ENCODE assay signal across 8 cellular contexts in the genomic region with DNA sequence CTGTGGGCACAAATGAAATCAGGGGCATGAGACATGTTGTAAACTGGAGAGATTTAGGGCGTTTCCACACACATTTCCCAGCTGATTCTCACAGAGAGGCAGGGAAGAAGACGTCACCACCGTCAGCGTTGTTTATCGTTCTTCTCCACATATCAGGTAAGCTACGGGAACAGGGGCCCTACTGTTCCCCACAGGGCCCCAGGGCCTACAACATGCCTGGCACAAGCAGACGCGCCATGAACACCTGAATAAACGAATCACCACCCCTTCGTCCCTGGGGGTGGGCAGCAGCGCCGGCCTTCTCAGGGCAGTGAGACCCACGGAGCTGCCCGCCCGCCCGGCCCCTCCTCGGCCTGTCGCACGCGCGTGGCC. TPM values are rescaled to one million over a fixed set of nuclear protein-coding genes. Genes with fewer than 3 reads are reported as not detected.
DNase-seq lines count a peak whose midpoint lies in the region; ATAC-seq and TF ChIP-seq lines count a peak whose summit lies in the region.

No MANE protein-coding gene starts in this region.

- H3K4me3 Mint-ChIP-seq in glutamatergic neuron (ENCODE audit: unreplicated experiment): peak overlapping the region; percentile 92

- H3K36me3 ChIP-seq in GM06990 (ENCODE audit: control insufficient read depth, insufficient read depth, low read length): no peaks in the 10 kb centered on the region

- no peaks in the 10 kb centered on the region for H3K4me1 Mint-ChIP-seq in glutamatergic neuron (ENCODE audit: low read depth, unreplicated experiment)

- no peaks in the 10 kb centered on the region for H3K9me3 Mint-ChIP-seq in glutamatergic neuron (ENCODE audit: unreplicated experiment)

- H3K27me3 Mint-ChIP-seq in glutamatergic neuron (ENCODE audit: unreplicated experiment): no peaks in the 10 kb centered on the region

- no peak overlapping the region for H3K27ac Mint-ChIP-seq in glutamatergic neuron (ENCODE audit: unreplicated experiment)

- H3K4me3 ChIP-seq in GM06990 (replicated peaks; ENCODE audit: low read depth, low read length): peak overlapping the region; percentile 81
- peak overlapping the region; percentile 81 for H3K4me3 ChIP-seq in retinal pigment epithelial cell (ENCODE audit: low read length)

- no peak for DNase-seq in GM06990 (ENCODE audit: extremely low read depth, insufficient read length)
- DNase-seq in activated CD4-positive, alpha-beta T cell treated with anti-CD3 and anti-CD28 coated beads, Interleukin-2, amount 50 U/mL, for 1 hour: peak; percentile 5
- DNase-seq in glutamatergic neuron: no peak
- no peak for DNase-seq in retinal pigment epithelial cell (ENCODE audit: low read depth)
- DNase-seq in NCI-H2029 treated with DMSO at 0.1 percent for 48 hours (lab: John Stamatoyannopoulos, UW): no peak
- DNase-seq in NCI-H1694 treated with DMSO at 0.1 percent for 48 hours (lab: John Stamatoyannopoulos, UW): no peak

- H3K36me3 Mint-ChIP-seq in glutamatergic neuron (ENCODE audit: unreplicated experiment): no peaks in the 10 kb centered on the region

- TF ChIP-seq CTCF in GM06990 (IDR thresholded peaks at IDR 0.05; ENCODE audit: insufficient read depth, low read length, poor library complexity, severe bottlenecking) (no peak), glutamatergic neuron (IDR thresholded peaks at IDR 0.05; ENCODE audit: partially characterized antibody, unreplicated experiment) (no peak), retinal pigment epithelial cell (conservative IDR thresholded peaks at IDR 0.05; ENCODE audit: low read depth, low read length) (no peak)

- ATAC-seq in HG03097 (IDR thresholded peaks at IDR 0.05; ENCODE audit: low FRiP score, unreplicated experiment) (peak; percentile 19), HG03095 (IDR thresholded peaks at IDR 0.05; ENCODE audit: unreplicated experiment) (no peak)

- H3K27me3 ChIP-seq in GM06990 (replicated peaks; ENCODE audit: control insufficient read depth, insufficient read depth, low read length): no peaks in the 10 kb centered on the region

RNA-seq across cellular contexts. Expression of a gene that starts 0.3 kb away (rescaled TPM):
- 0.96 TPM for total RNA-seq in glutamatergic neuron (ENCODE audit: unreplicated experiment)

RNA-seq across cellular contexts. Expression of a gene that starts 50.5 kb away (rescaled TPM):
- total RNA-seq in glutamatergic neuron (ENCODE audit: unreplicated experiment): 79.5 TPM
